ENCODE assay signal across 8 cellular contexts in the genomic region with DNA sequence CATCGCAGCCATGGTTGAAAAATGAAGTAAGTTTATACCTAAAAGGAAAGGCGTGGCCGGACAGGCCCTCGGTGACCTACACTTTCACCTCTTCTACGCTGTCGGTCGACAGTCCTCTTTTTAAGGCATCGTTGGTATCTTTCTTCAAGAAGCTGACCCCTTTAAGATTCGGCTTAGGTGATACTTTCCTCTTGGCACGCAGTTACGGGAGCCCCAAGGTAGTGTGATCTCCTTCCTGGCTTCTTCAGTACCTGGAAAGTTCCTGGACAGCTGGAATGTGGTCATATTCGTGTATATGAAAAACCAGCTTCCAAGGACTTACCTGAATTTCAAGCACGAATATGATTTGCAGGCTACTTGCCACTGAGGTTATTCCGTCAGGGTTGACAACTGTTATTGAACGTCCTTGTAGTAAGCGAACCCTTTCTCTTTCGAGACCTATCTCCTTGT. TPM values are rescaled to one million over a fixed set of nuclear protein-coding genes. Genes with fewer than 3 reads are reported as not detected.
A peak's percentile ranks its signal among the peaks of the same experiment; 100 is the strongest.
DNase-seq lines count a peak whose midpoint lies in the region; ATAC-seq, FAIRE-seq and TF ChIP-seq lines count a peak whose summit lies in the region.

No MANE protein-coding gene starts in this region.

- peak overlapping the region; percentile 79; the same call in 1 of the 2 replicates for H3K27ac ChIP-seq in GM12878 (ENCODE audit: control insufficient read depth, insufficient read depth)
- H3K27ac ChIP-seq in mucosa of rectum (ENCODE audit: low read depth in 2 of 2, low read length in 2 of 2) = peak overlapping the region; percentile 96 to 97

- no peaks in the 10 kb centered on the region for H3K9me3 Mint-ChIP-seq in stimulated activated naive CD8-positive, alpha-beta T cell treated with anti-CD3 and anti-CD28 coated beads, Interleukin-15, Interleukin-2, amounts not matched to agents 100 ng/mL and 50 ng/mL, for 24 hours

- H3K4me1 ChIP-seq in GM12878 (ENCODE audit: control insufficient read depth, insufficient read depth, low read length) (peaks cover 19% of the 10 kb centered on the region), mucosa of rectum (ENCODE audit: control insufficient read depth in 2 of 2, insufficient read depth in 2 of 2, low read length in 2 of 2) (peaks cover 0 to 6% of the 10 kb centered on the region in 2 donors)

- H3K9ac ChIP-seq in GM12878 (ENCODE audit: control insufficient read depth, insufficient read depth, low read length) (peak overlapping the region; percentile 61), mucosa of rectum (ENCODE audit: low read depth in 1 of 2, low read length in 2 of 2) (peak overlapping the region; percentile 82 to 86)

- peak overlapping the region; percentile 90 for H3K27ac Mint-ChIP-seq in stimulated activated naive CD8-positive, alpha-beta T cell treated with anti-CD3 and anti-CD28 coated beads, Interleukin-15, Interleukin-2, amounts not matched to agents 100 ng/mL and 50 ng/mL, for 24 hours

- H2AFZ ChIP-seq in GM12878 (ENCODE audit: control insufficient read depth, low read depth, low read length) = peak overlapping the region; percentile 76; the same call in 1 of the 2 replicates

- no peaks in the 10 kb centered on the region for H4K20me1 ChIP-seq in GM12878 (ENCODE audit: control insufficient read depth, insufficient read depth)

- TF ChIP-seq POLR2A in GM12878 (IDR thresholded peaks at IDR 0.05; ENCODE audit: low read depth, low read length) = no peak

- TF ChIP-seq CTCF in GM12878 (IDR thresholded peaks at IDR 0.05 in 2 of 3, conservative IDR thresholded peaks at IDR 0.05 in 1 of 3; ENCODE audit: control insufficient read depth in 2 of 3, extremely low read depth in 1 of 3, insufficient read depth in 1 of 3, low read depth in 3 of 3, low read length in 3 of 3) = no peak

- RAD21 ChIA-PET in GM12878 (lab: Charles Lee; ENCODE audit: unreplicated experiment) = interaction anchor here (1.0 to 7.6 kb wide), 6 partner anchors 34 to 173 kb away, joined by 3 to 60 read pairs (median 34); a partner anchor contains a TSS

- no peaks in the 10 kb centered on the region for H3K36me3 ChIP-seq in GM12878 (ENCODE audit: control insufficient read depth in 2 of 2, insufficient read depth in 2 of 2, low read length in 1 of 2)
- H3K36me3 ChIP-seq in mucosa of rectum (ENCODE audit: control insufficient read depth in 2 of 2, insufficient read depth in 2 of 2, low read length in 2 of 2) = no peaks in the 10 kb centered on the region

- CTCF ChIA-PET in GM12878 (lab: Yijun Ruan, JAX) = interaction anchor here (1.0 to 7.8 kb wide), 6 partner anchors 10 to 55 kb away, joined by 3 to 45 read pairs (median 10); no protein-coding TSS in a partner anchor

- H3K9me3 ChIP-seq in GM12878 (replicated peaks; ENCODE audit: control insufficient read depth, insufficient read depth, low read length) (no peaks in the 10 kb centered on the region), mucosa of rectum (ENCODE audit: control insufficient read depth in 2 of 2, low read length in 2 of 2) (no peaks in the 10 kb centered on the region)

- ATAC-seq in stimulated activated naive CD8-positive, alpha-beta T cell treated with anti-CD3 and anti-CD28 coated beads, Interleukin-15, Interleukin-2, amounts not matched to agents 100 U/mL and 50 U/mL, for 24 hours = no peak
- no peak for ATAC-seq in GM12878
- no peak for ATAC-seq in GM19035 (IDR thresholded peaks at IDR 0.05; ENCODE audit: unreplicated experiment)

- H3K4me3 Mint-ChIP-seq in stimulated activated naive CD8-positive, alpha-beta T cell treated with anti-CD3 and anti-CD28 coated beads, Interleukin-15, Interleukin-2, amounts not matched to agents 100 ng/mL and 50 ng/mL, for 24 hours = peak overlapping the region; percentile 86

- H3K79me2 ChIP-seq in GM12878 (ENCODE audit: control insufficient read depth, insufficient read depth, low read length) = peaks cover 47% of the 10 kb centered on the region

- 86% methylated on average over 17 of the region's 17 CpGs for WGBS in GM12878 (ENCODE audit: insufficient coverage, insufficient replicate concordance, low lambda C conversion rate, missing lambda C conversion rate)

- H3K4me3 ChIP-seq in GM12878 (peak overlapping the region; percentile 61; the same call in 1 of the 2 replicates), mucosa of rectum (ENCODE audit: low read length in 2 of 2) (peak overlapping the region; percentile 80 to 81)

- no TSS peak for BruUV-seq in GM12878 (replicated peaks; lab: Mats Ljungman, UMichigan)

- in situ Hi-C loops in GM12878 (cut with MboI) = no loop called here

- POLR2A ChIA-PET in GM12878 (lab: Charles Lee) = interaction anchor here (0.9 to 6.2 kb wide), 4 partner anchors 38 to 55 kb away, joined by 3 to 56 read pairs (median 18); no protein-coding TSS in a partner anchor

- SMC1A ChIA-PET in GM12878 (lab: Charles Lee; ENCODE audit: uncharacterized antibody, unreplicated experiment) = interaction anchor here (0.9 to 7.2 kb wide), 7 partner anchors 10 to 55 kb away, joined by 4 to 70 read pairs (median 5); no protein-coding TSS in a partner anchor

- H3K4me2 ChIP-seq in GM12878 (ENCODE audit: control insufficient read depth, insufficient read depth) = peak overlapping the region; percentile 85

- no peak for FAIRE-seq in GM12878 (lab: Jason Lieb, UNC)

- H3K27me3 Mint-ChIP-seq in stimulated activated naive CD8-positive, alpha-beta T cell treated with anti-CD3 and anti-CD28 coated beads, Interleukin-15, Interleukin-2, amounts not matched to agents 100 ng/mL and 50 ng/mL, for 24 hours = no peaks in the 10 kb centered on the region

- no peak for TF ChIP-seq EP300 in GM12878 (IDR thresholded peaks at IDR 0.05; ENCODE audit: borderline replicate concordance in 1 of 2, control insufficient read depth in 1 of 2, low read depth in 2 of 2, low read length in 2 of 2)

- H3K36me3 Mint-ChIP-seq in stimulated activated naive CD8-positive, alpha-beta T cell treated with anti-CD3 and anti-CD28 coated beads, Interleukin-15, Interleukin-2, amounts not matched to agents 100 ng/mL and 50 ng/mL, for 24 hours (ENCODE audit: low read depth) = peaks cover 10% of the 10 kb centered on the region

- no peak for DNase-seq in stimulated activated naive CD8-positive, alpha-beta T cell treated with anti-CD3 and anti-CD28 coated beads, Interleukin-15, Interleukin-2, amounts not matched to agents 100 U/mL and 50 U/mL, for 24 hours
- DNase-seq in GM12878 (ENCODE audit: low read depth, low spot score) = no peak
- DNase-seq in NCI-H2227 treated with DMSO at 0.1 percent for 48 hours (lab: John Stamatoyannopoulos, UW) = no peak
- DNase-seq in effector CD8-positive, alpha-beta T cell (lab: John Stamatoyannopoulos, UW) = no peak
- DNase-seq in epidermal melanocyte (ENCODE audit: insufficient read length, low spot score) = no peak

- H3K27me3 ChIP-seq in GM12878 (replicated peaks in 1 of 2; ENCODE audit: control insufficient read depth in 2 of 2, insufficient read depth in 2 of 2, low read length in 1 of 2) = no peaks in the 10 kb centered on the region
- H3K27me3 ChIP-seq in mucosa of rectum (ENCODE audit: control insufficient read depth in 2 of 2, insufficient read depth in 2 of 2, low read length in 2 of 2) = no peaks in the 10 kb centered on the region

- H3K4me1 Mint-ChIP-seq in stimulated activated naive CD8-positive, alpha-beta T cell treated with anti-CD3 and anti-CD28 coated beads, Interleukin-15, Interleukin-2, amounts not matched to agents 100 ng/mL and 50 ng/mL, for 24 hours (ENCODE audit: low read depth) = peaks cover 81% of the 10 kb centered on the region

- intact Hi-C loops in GM12878 (cut with micrococcal nuclease; ENCODE audit: unreplicated experiment) = no loop called here

- no peak for TF ChIP-seq RAD21 in GM12878 (IDR thresholded peaks at IDR 0.05; ENCODE audit: insufficient read depth, low read depth, low read length)

TF ChIP-seq in GM12878, 131 proteins besides CTCF, POLR2A, EP300 and RAD21 (continues in another document):
- TF ChIP-seq, protein P1, sequence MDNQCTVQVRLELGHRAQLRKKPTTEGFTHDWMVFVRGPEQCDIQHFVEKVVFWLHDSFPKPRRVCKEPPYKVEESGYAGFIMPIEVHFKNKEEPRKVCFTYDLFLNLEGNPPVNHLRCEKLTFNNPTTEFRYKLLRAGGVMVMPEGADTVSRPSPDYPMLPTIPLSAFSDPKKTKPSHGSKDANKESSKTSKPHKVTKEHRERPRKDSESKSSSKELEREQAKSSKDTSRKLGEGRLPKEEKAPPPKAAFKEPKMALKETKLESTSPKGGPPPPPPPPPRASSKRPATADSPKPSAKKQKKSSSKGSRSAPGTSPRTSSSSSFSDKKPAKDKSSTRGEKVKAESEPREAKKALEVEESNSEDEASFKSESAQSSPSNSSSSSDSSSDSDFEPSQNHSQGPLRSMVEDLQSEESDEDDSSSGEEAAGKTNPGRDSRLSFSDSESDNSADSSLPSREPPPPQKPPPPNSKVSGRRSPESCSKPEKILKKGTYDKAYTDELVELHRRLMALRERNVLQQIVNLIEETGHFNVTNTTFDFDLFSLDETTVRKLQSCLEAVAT (IDR thresholded peaks at IDR 0.05) = peak; percentile 66; the same call in 1 of the 2 replicates
- 0 out of 2 replicates have a peak, but pooled peaks have one; percentile 4 for TF ChIP-seq CBX5 (IDR thresholded peaks at IDR 0.05; ENCODE audit: low read depth)

RNA-seq across cellular contexts. Expression of a gene that starts 0.9 kb away (rescaled TPM):
- 43.4 and 44.9 TPM in 2 replicates for total RNA-seq in GM12878 (2013; cell fraction: nucleolus; rRNA removed)
- total RNA-seq in GM12878 (2014; rRNA removed) (34.5 and 41.2 TPM in 2 replicates), GM12878 (2014; rRNA removed; fragmentation: Illumina TruSeq; extraction: Trizol) (43.5 and 44.3 TPM in 2 replicates), GM12878 (2021) (63.5 and 69.1 TPM in 2 replicates)
- polyA plus RNA-seq in GM12878 (2011; ENCODE audit: low read depth) = 23.9 TPM
- polyA plus RNA-seq in GM12878 (2011; rRNA removed) (97.0 and 138 TPM in 2 replicates), GM12878 (2014; fragmentation: Illumina TruSeq; extraction: Trizol) (78.4 and 104 TPM in 2 replicates), GM12878 (2014; fragmentation: Nextera tagmentation; extraction: Ambion mirVana) (100 to 1,000 TPM; 109 to 177 TPM), GM12878 (2014; rRNA removed) (46.1 and 56.9 TPM in 2 replicates), GM12878 (2016; fragmentation: Nextera tagmentation; extraction: Ambion mirVana) (100 to 1,000 TPM in 1 of 2 experiments, 10 to 100 TPM in 1; 96.2 to 103 TPM)
- polyA plus RNA-seq in GM12878 (2011; cell fraction: cytosol; rRNA removed) = 50.4 and 71.4 TPM in 2 replicates
- polyA plus RNA-seq in GM12878 (2011; cell fraction: nucleus; rRNA removed) = 22.1 and 24.2 TPM in 2 replicates
- 46.9 and 54.4 TPM in 2 replicates for polyA plus RNA-seq in GM12878 (2012)
- polyA minus RNA-seq in GM12878 (2011; rRNA and poly(A)+ RNA removed) = 105 and 152 TPM in 2 replicates
- 36.2 and 36.9 TPM in 2 replicates for polyA minus RNA-seq in GM12878 (2011; cell fraction: cytosol; rRNA and poly(A)+ RNA removed)
- 22.6 and 37.8 TPM in 2 replicates for polyA minus RNA-seq in GM12878 (2011; cell fraction: nucleus; rRNA and poly(A)+ RNA removed)
